16 cellular contexts compared by ENCODE assay signal in genomic region chr1:203177471-203178039, GRCh38. TPM values are rescaled to one million over a fixed set of nuclear protein-coding genes. Genes with fewer than 3 reads are reported as not detected.
DNase-seq lines count a peak whose midpoint lies in the region; ATAC-seq, FAIRE-seq and TF ChIP-seq lines count a peak whose summit lies in the region.
"Had no signal": no experiment of that assay in that cellular context is flagged by ENCODE, and none has a peak within 500 bp of the region (broad histone marks: within the 10 kb centered on the region; RNA-seq: fewer than 3 reads in every experiment).

No MANE protein-coding gene starts in this region.

- peaks cover 0 to 59% (median 19%) of the 10 kb centered on the region in 6 donors for H3K4me1 ChIP-seq in spleen

- peak overlapping the region in 3 of 8 donors; percentile 18 to 25 (median 22) for H3K27ac ChIP-seq in spleen
- H3K27ac ChIP-seq: esophagus muscularis mucosa had no signal

- H3K9me3 ChIP-seq in spleen: no peaks in the 10 kb centered on the region
- H3K9me3 ChIP-seq: esophagus muscularis mucosa had no signal

- no peak for TF ChIP-seq POLR2A in spleen (IDR thresholded peaks at IDR 0.05)

- DNase-seq in NCI-H524 (lab: John Stamatoyannopoulos, UW) (peak; percentile 2 to 45), NCI-H524 treated with DMSO at 0.1 percent for 48 hours (lab: John Stamatoyannopoulos, UW) (no peak), RCC 7860 (ENCODE audit: low spot score) (peak; percentile 92), fibroblast of villous mesenchyme (ENCODE audit: low read depth) (peak; percentile 16), spleen (peak; percentile 61), cerebellar nuclear complex (lab: John Stamatoyannopoulos, UW) (no peak), immature natural killer cell (no peak)
- DNase-seq: activated CD4-positive, alpha-beta T cell treated with anti-CD3 and anti-CD28 coated beads for 1 hour; activated naive CD8-positive, alpha-beta T cell treated with anti-CD3 and anti-CD28 coated beads, Interleukin-2, amount 10 ng/mL, durations not matched to agents 7 days and 5 days; AML-193; NCI-H1048; stimulated activated CD8-positive, alpha-beta memory T cell treated with anti-CD3 and anti-CD28 coated beads, Interleukin-4, amount 100 ng/mL, for 48 hours had no signal

- TF ChIP-seq CTCF in fibroblast of villous mesenchyme (IDR thresholded peaks at IDR 0.05; ENCODE audit: insufficient read depth, low read depth, low read length) (no peak), spleen (IDR thresholded peaks at IDR 0.05 in 8 of 11, conservative IDR thresholded peaks at IDR 0.05 in 3 of 11) (no peak)

- peaks cover 0 to 52% (median 0%) of the 10 kb centered on the region in 7 donors for H3K27me3 ChIP-seq in spleen (replicated peaks in 1 of 7)

- no peak overlapping the region for H3K4me3 Mint-ChIP-seq in immature natural killer cell
- H3K4me3 Mint-ChIP-seq: activated naive CD8-positive, alpha-beta T cell treated with anti-CD3 and anti-CD28 coated beads, Interleukin-2, amount 10 ng/mL, durations not matched to agents 7 days and 5 days had no signal

- H3K27ac Mint-ChIP-seq in immature natural killer cell: no peak overlapping the region
- H3K27ac Mint-ChIP-seq: activated naive CD8-positive, alpha-beta T cell treated with anti-CD3 and anti-CD28 coated beads, Interleukin-2, amount 10 ng/mL, durations not matched to agents 7 days and 5 days had no signal

- intact Hi-C loops in spleen (cut with DNase I; ENCODE audit: low total_unique reads): no loop called here

- peaks cover 2 to 5% (median 3%) of the 10 kb centered on the region in 3 donors for H3K27me3 Mint-ChIP-seq in immature natural killer cell (ENCODE audit: low read depth in 3 of 3)
- H3K27me3 Mint-ChIP-seq: activated naive CD8-positive, alpha-beta T cell treated with anti-CD3 and anti-CD28 coated beads, Interleukin-2, amount 10 ng/mL, durations not matched to agents 7 days and 5 days had no signal

- no peaks in the 10 kb centered on the region for H3K36me3 Mint-ChIP-seq in immature natural killer cell
- H3K36me3 Mint-ChIP-seq: activated naive CD8-positive, alpha-beta T cell treated with anti-CD3 and anti-CD28 coated beads, Interleukin-2, amount 10 ng/mL, durations not matched to agents 7 days and 5 days had no signal

- no peaks in the 10 kb centered on the region for H3K9me3 Mint-ChIP-seq in immature natural killer cell
- H3K9me3 Mint-ChIP-seq: activated naive CD8-positive, alpha-beta T cell treated with anti-CD3 and anti-CD28 coated beads, Interleukin-2, amount 10 ng/mL, durations not matched to agents 7 days and 5 days had no signal

- no peak overlapping the region for H3K4me3 ChIP-seq in fibroblast of villous mesenchyme (ENCODE audit: low read depth, low read length)
- no peak overlapping the region for H3K4me3 ChIP-seq in spleen
- H3K4me3 ChIP-seq: esophagus muscularis mucosa had no signal

- 48 to 63% (median 57%) methylated on average over 6 to 9 of the region's 9 CpGs for WGBS in spleen, 5 donors

- peak; percentile 87 for FAIRE-seq in RCC 7860 (lab: Jason Lieb, UNC)

- peaks cover 0 to 11% (median 0%) of the 10 kb centered on the region in 6 donors for H3K36me3 ChIP-seq in spleen
- H3K36me3 ChIP-seq: esophagus muscularis mucosa had no signal

- ATAC-seq in HG02571 (IDR thresholded peaks at IDR 0.05; ENCODE audit: unreplicated experiment): no peak

- no peaks in the 10 kb centered on the region for H3K4me1 Mint-ChIP-seq in immature natural killer cell
- H3K4me1 Mint-ChIP-seq: activated naive CD8-positive, alpha-beta T cell treated with anti-CD3 and anti-CD28 coated beads, Interleukin-2, amount 10 ng/mL, durations not matched to agents 7 days and 5 days had no signal

RNA-seq across cellular contexts. Expression of gene MYBPH, which starts 1.9 kb away (rescaled TPM):
- total RNA-seq in fibroblast of villous mesenchyme (0.32 and 0.43 TPM in 2 replicates), spleen (1 to 10 TPM in 1 of 7 donors, under 1 TPM in 3, not detected in 3; 0.32 to 2.7 (median 0.74) TPM)
- polyA plus RNA-seq in spleen (under 1 TPM; 0.09 to 0.23 (median 0.22) TPM), immature natural killer cell (not detected)
- total RNA-seq: activated naive CD8-positive, alpha-beta T cell treated with anti-CD3 and anti-CD28 coated beads, Interleukin-2, amount 10 ng/mL, durations not matched to agents 7 days and 5 days; esophagus muscularis mucosa; OCI-LY7 had no signal
- polyA plus RNA-seq: liver had no signal

RNA-seq across cellular contexts. Expression of gene CHI3L1, which starts 8.9 kb away (rescaled TPM):
- total RNA-seq in fibroblast of villous mesenchyme: 15.8 and 136 TPM in 2 replicates
- 10 to 100 TPM in 4 of 7 donors, 1 to 10 TPM in 3; 7.1 to 41.2 (median 15.2) TPM for total RNA-seq in spleen
- 10 to 100 TPM in 2 of 3 donors, 1 to 10 TPM in 1; 2.7 to 40.8 (median 15.7) TPM for polyA plus RNA-seq in spleen
- not detected for polyA plus RNA-seq in immature natural killer cell
- total RNA-seq: OCI-LY7 had no signal

RNA-seq across cellular contexts. Expression of gene ADORA1, which starts 50.0 kb away (rescaled TPM):
- total RNA-seq in fibroblast of villous mesenchyme: 8.7 and 14.2 TPM in 2 replicates
- 10 to 100 TPM in 3 of 7 donors, 1 to 10 TPM in 4; 3.7 to 13.5 (median 8.5) TPM for total RNA-seq in spleen
- polyA plus RNA-seq in spleen: 1 to 10 TPM in 2 of 3 donors, under 1 TPM in 1; 0.37 to 3.2 (median 1.0) TPM
- polyA plus RNA-seq in immature natural killer cell: 1 to 10 TPM in 1 of 3 donors, under 1 TPM in 1, not detected in 1; 0.18 to 3.7 TPM
- total RNA-seq: activated naive CD8-positive, alpha-beta T cell treated with anti-CD3 and anti-CD28 coated beads, Interleukin-2, amount 10 ng/mL, durations not matched to agents 7 days and 5 days; OCI-LY7 had no signal

RNA-seq across cellular contexts. Expression of gene CHIT1, which starts 51.9 kb away (rescaled TPM):
- total RNA-seq in fibroblast of villous mesenchyme (under 0.01 TPM in 1 of 2 replicates, not detected in the other), spleen (10 to 100 TPM in 2 of 7 donors, 1 to 10 TPM in 5; 2.2 to 31.0 (median 7.8) TPM)
- polyA plus RNA-seq in spleen (100 to 1,000 TPM in 1 of 3 donors, 1 to 10 TPM in 2; 2.0 to 165 (median 2.2) TPM), immature natural killer cell (not detected)

Comparison
In these comparisons a context has a peak if more than half of its experiments do, and no peak if none do; other contexts are left out.
1. DNase-seq: peak in NCI-H524 (2 of 2), RCC 7860 (single experiment), fibroblast of villous mesenchyme (single experiment) and spleen (single experiment); none in NCI-H524 treated with DMSO at 0.1 percent for 48 hours (single experiment), cerebellar nuclear complex (0 of 2) and immature natural killer cell (0 of 3).